ENCODE assay signal across 22 cellular contexts in genomic region chr11:36273110-36273509, GRCh38. TPM values are rescaled to one million over a fixed set of nuclear protein-coding genes. Genes with fewer than 3 reads are reported as not detected.
DNase-seq lines count a peak whose midpoint lies in the region; ATAC-seq, FAIRE-seq and TF ChIP-seq lines count a peak whose summit lies in the region.
"Had no signal": no experiment of that assay in that cellular context is flagged by ENCODE, and none has a peak within 500 bp of the region (broad histone marks: within the 10 kb centered on the region; RNA-seq: fewer than 3 reads in every experiment).

No MANE protein-coding gene starts in this region.

- no peaks in the 10 kb centered on the region for H3K9me3 ChIP-seq in WERI-Rb-1 (ENCODE audit: severe bottlenecking)
- H3K9me3 ChIP-seq in upper lobe of left lung: peaks cover 0 to 5% (median 4%) of the 10 kb centered on the region in 4 donors
- H3K9me3 ChIP-seq: A549, ascending aorta, transverse colon had no signal

- no peak for TF ChIP-seq POLR2A in upper lobe of left lung (IDR thresholded peaks at IDR 0.05)

- TF ChIP-seq EP300 in upper lobe of left lung (IDR thresholded peaks at IDR 0.05): no peak

- H3K4me1 ChIP-seq in upper lobe of left lung: no peaks in the 10 kb centered on the region
- H3K4me1 ChIP-seq: A549, ascending aorta, transverse colon had no signal

- no peak for FAIRE-seq in urothelium cell line (lab: Jason Lieb, UNC)
- FAIRE-seq: A549, endometrium, keratinocyte had no signal

- H3K27ac ChIP-seq in WERI-Rb-1 (no peak overlapping the region), upper lobe of left lung (peak overlapping the region in 1 of 4 donors; percentile 66)
- H3K27ac ChIP-seq: A549, ascending aorta, SK-N-MC, transverse colon had no signal

- peak; percentile 82 for DNase-seq in NCI-H748 (lab: John Stamatoyannopoulos, UW; ENCODE audit: unreplicated experiment)
- DNase-seq in NCI-H748 treated with DMSO at 0.1 percent for 48 hours (lab: John Stamatoyannopoulos, UW): no peak
- peak; percentile 76 for DNase-seq in NCI-H2227 (lab: John Stamatoyannopoulos, UW; ENCODE audit: unreplicated experiment)
- DNase-seq in WERI-Rb-1: peak; percentile 69
- peak; percentile 44 for DNase-seq in superior temporal gyrus (ENCODE audit: extremely low spot score)
- DNase-seq in upper lobe of left lung: no peak
- DNase-seq in urothelium cell line (ENCODE audit: low spot score): no peak
- DNase-seq: activated CD4-positive, alpha-beta T cell treated with anti-CD3 and anti-CD28 coated beads for 48 hours; activated CD8-positive, alpha-beta memory T cell treated with anti-CD3 and anti-CD28 coated beads, Interleukin-2, amount 50 U/mL, for 48 hours; activated gamma-delta T cell; NCI-H1694 treated with DMSO at 0.1 percent for 48 hours; PC-3; stimulated activated CD4-positive, alpha-beta T cell treated with anti-CD3 and anti-CD28 coated beads, Interleukin-12 subunit alpha, Interleukin-12 subunit beta, amount 100 ng/mL, for 4 hours; T1000; transverse colon had no signal

- no peak for TF ChIP-seq CTCF in WERI-Rb-1 (IDR thresholded peaks at IDR 0.05; ENCODE audit: low read depth, low read length)
- TF ChIP-seq CTCF in upper lobe of left lung (IDR thresholded peaks at IDR 0.05): no peak

- 89 to 91% methylated on average over 3 of the region's 3 CpGs for WGBS in upper lobe of left lung, 2 donors

- no peak overlapping the region for H3K4me3 ChIP-seq in WERI-Rb-1 (ENCODE audit: low read depth, low read length)
- H3K4me3 ChIP-seq in upper lobe of left lung: no peak overlapping the region
- H3K4me3 ChIP-seq: A549, ascending aorta, SK-N-MC, transverse colon had no signal

- ATAC-seq in upper lobe of left lung (ENCODE audit: low FRiP score in 2 of 2) (no peak), HG03095 (IDR thresholded peaks at IDR 0.05; ENCODE audit: unreplicated experiment) (no peak)
- ATAC-seq: A549; PC-3; stimulated activated effector memory CD8-positive, alpha-beta T cell treated with anti-CD3 and anti-CD28 coated beads, Interleukin-12 subunit alpha, Interleukin-12 subunit beta, amount 100 ng/mL, for 72 hours had no signal

- H3K36me3 ChIP-seq in WERI-Rb-1 (peaks cover 25% of the 10 kb centered on the region), upper lobe of left lung (peaks cover 11 to 49% (median 45%) of the 10 kb centered on the region in 4 donors)

- H3K27me3 ChIP-seq in WERI-Rb-1 (ENCODE audit: insufficient read depth, low read depth, severe bottlenecking) (no peaks in the 10 kb centered on the region), upper lobe of left lung (no peaks in the 10 kb centered on the region)
- H3K27me3 ChIP-seq: ascending aorta, transverse colon had no signal

RNA-seq across cellular contexts. Expression of gene COMMD9, which starts 16.1 kb away (rescaled TPM):
- 10 to 100 TPM; 23.1 to 84.3 (median 49.9) TPM for total RNA-seq in upper lobe of left lung

RNA-seq across cellular contexts. Expression of gene PRR5L, which starts 23.0 kb away (rescaled TPM):
- 10 to 100 TPM; 18.9 to 40.5 (median 27.6) TPM for total RNA-seq in upper lobe of left lung

Comparison
In these comparisons a context has a peak if more than half of its experiments do, and no peak if none do; other contexts are left out.
1. DNase-seq: peak in NCI-H748 (single experiment), NCI-H2227 (single experiment), WERI-Rb-1 (single experiment) and superior temporal gyrus (single experiment); none in NCI-H748 treated with DMSO at 0.1 percent for 48 hours (single experiment), upper lobe of left lung (0 of 2) and urothelium cell line (single experiment).